23 cellular contexts compared by ENCODE assay signal in the genomic region with DNA sequence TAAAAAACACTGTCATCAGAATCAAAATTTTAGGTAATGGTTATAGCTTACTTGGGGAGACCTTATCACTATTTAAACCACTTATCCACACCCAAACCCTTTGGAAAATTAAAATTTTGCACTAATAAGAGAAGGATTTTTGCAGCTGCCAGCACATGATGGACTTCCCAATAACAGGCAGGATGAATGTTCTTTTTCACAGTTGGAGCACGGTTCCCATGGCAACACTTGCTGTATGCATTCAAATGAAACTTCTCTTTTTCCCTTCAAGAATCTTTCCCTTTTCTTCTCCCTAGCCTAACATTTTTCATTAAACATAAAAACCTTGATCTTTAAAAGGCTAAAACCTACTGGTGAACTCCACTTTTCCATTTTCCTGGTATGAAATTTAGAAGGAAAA.
"Had no signal": no experiment of that assay in that cellular context is flagged by ENCODE, and none has a peak within 500 bp of the region (broad histone marks: within the 10 kb centered on the region; RNA-seq: fewer than 3 reads in every experiment).

No MANE protein-coding gene starts in this region.

- H3K4me3 ChIP-seq: body of pancreas, coronary artery, left ventricle myocardium inferior, right atrium auricular region, tibial artery had no signal

- ATAC-seq: activated T-helper 17 cell treated with anti-CD3 and anti-CD28 coated beads, Interleukin-2, amount 50 U/mL, for 72 hours; body of pancreas; foreskin keratinocyte; naive thymus-derived CD8-positive, alpha-beta T cell had no signal

- H3K27ac ChIP-seq: body of pancreas, coronary artery, foreskin keratinocyte, left ventricle myocardium inferior, right atrium auricular region, tibial artery had no signal

- H3K4me1 ChIP-seq: body of pancreas, foreskin keratinocyte, left ventricle myocardium inferior, right atrium auricular region, tibial artery had no signal

- H3K4me1 Mint-ChIP-seq: activated CD4-positive, alpha-beta memory T cell treated with anti-CD3 and anti-CD28 coated beads, Interleukin-2, amount 10 ng/mL, durations not matched to agents 7 days and 5 days; activated T-helper 17 cell treated with anti-CD3 and anti-CD28 coated beads, Interleukin-2, amount 50 U/mL, for 72 hours; naive thymus-derived CD8-positive, alpha-beta T cell had no signal

- H3K36me3 ChIP-seq: left ventricle myocardium inferior, right atrium auricular region, tibial artery had no signal

- H3K9me3 ChIP-seq: body of pancreas, right atrium auricular region, tibial artery had no signal

- H3K4me3 Mint-ChIP-seq: activated CD4-positive, alpha-beta memory T cell treated with anti-CD3 and anti-CD28 coated beads, Interleukin-2, amount 10 ng/mL, durations not matched to agents 7 days and 5 days; activated T-helper 17 cell treated with anti-CD3 and anti-CD28 coated beads, Interleukin-2, amount 50 U/mL, for 72 hours; memory B cell; naive thymus-derived CD8-positive, alpha-beta T cell had no signal

- H3K27ac Mint-ChIP-seq: activated CD4-positive, alpha-beta memory T cell treated with anti-CD3 and anti-CD28 coated beads, Interleukin-2, amount 10 ng/mL, durations not matched to agents 7 days and 5 days; activated T-helper 17 cell treated with anti-CD3 and anti-CD28 coated beads, Interleukin-2, amount 50 U/mL, for 72 hours; memory B cell; naive thymus-derived CD8-positive, alpha-beta T cell had no signal

- H3K36me3 Mint-ChIP-seq: memory B cell had no signal

- DNase-seq: activated CD4-positive, alpha-beta memory T cell treated with anti-CD3 and anti-CD28 coated beads, Interleukin-2, amount 10 ng/mL, durations not matched to agents 7 days and 5 days; activated CD4-positive, alpha-beta T cell treated with anti-CD3 and anti-CD28 coated beads for 48 hours; activated CD4-positive, CD25-positive, alpha-beta regulatory T cell; activated naive CD4-positive, alpha-beta T cell; activated T-cell treated with anti-CD3 and anti-CD28 coated beads, Interleukin-2, amount 50 U/mL, for 1 hour; body of pancreas; central memory CD4-positive, alpha-beta T cell; foreskin keratinocyte; glutamatergic neuron; kidney; left ventricle myocardium inferior; naive thymus-derived CD8-positive, alpha-beta T cell; stimulated activated CD4-positive, alpha-beta T cell treated with anti-CD3 and anti-CD28 coated beads, Interleukin-12 subunit alpha, Interleukin-12 subunit beta, amount 100 ng/mL, for 4 hours; stimulated activated CD4-positive, alpha-beta T cell treated with anti-CD3 and anti-CD28 coated beads, Interleukin-1b, Interleukin-23, amount 100 ng/mL, for 48 hours; stimulated activated CD8-positive, alpha-beta memory T cell treated with anti-CD3 and anti-CD28 coated beads, Interleukin-4, amount 100 ng/mL, for 48 hours; stimulated activated naive CD4-positive, alpha-beta T cell; T-helper 1 cell; T-helper 9 cell; tibial artery had no signal

- H3K27me3 Mint-ChIP-seq: activated CD4-positive, alpha-beta memory T cell treated with anti-CD3 and anti-CD28 coated beads, Interleukin-2, amount 10 ng/mL, durations not matched to agents 7 days and 5 days; activated T-helper 17 cell treated with anti-CD3 and anti-CD28 coated beads, Interleukin-2, amount 50 U/mL, for 72 hours; memory B cell; naive thymus-derived CD8-positive, alpha-beta T cell had no signal

- H3K27me3 ChIP-seq: body of pancreas, foreskin keratinocyte, right atrium auricular region, tibial artery had no signal
